11 cellular contexts compared by ENCODE assay signal in genomic region chr20:10125757-10126156, GRCh38.
"Had no signal": no experiment of that assay in that cellular context is flagged by ENCODE, and none has a peak within 500 bp of the region (broad histone marks: within the 10 kb centered on the region; RNA-seq: fewer than 3 reads in every experiment).

No MANE protein-coding gene starts in this region.

- H3K4me3 ChIP-seq: breast epithelium, gastrocnemius medialis, testis, upper lobe of right lung had no signal

- DNase-seq: activated naive CD4-positive, alpha-beta T cell treated with anti-CD3 and anti-CD28 coated beads, Interleukin-2, amount 50 U/mL, for 16 hours; amygdala; dermis blood vessel endothelial cell; gastrocnemius medialis; stimulated activated CD4-positive, alpha-beta T cell treated with anti-CD3 and anti-CD28 coated beads, Interleukin-15, amount 100 ng/mL, for 24 hours; stimulated activated CD4-positive, alpha-beta T cell treated with anti-CD3 and anti-CD28 coated beads, Interleukin-4, amount 100 ng/mL, for 4 hours; stimulated activated naive CD8-positive, alpha-beta T cell treated with anti-CD3 and anti-CD28 coated beads, Interleukin-15, amount 100 ng/mL, for 72 hours; testis; upper lobe of right lung had no signal

- ATAC-seq: activated CD4-positive, CD25-positive, alpha-beta regulatory T cell treated with anti-CD3 and anti-CD28 coated beads, Interleukin-2, amount 50 U/mL, for 24 hours; gastrocnemius medialis; stimulated activated naive CD8-positive, alpha-beta T cell treated with anti-CD3 and anti-CD28 coated beads, Interleukin-15, amount 100 ng/mL, for 72 hours; upper lobe of right lung had no signal
